Comparison of ENCODE assay signal across 27 cellular contexts in genomic region chr6:147922764-147923163, GRCh38.
"Had no signal": no experiment of that assay in that cellular context is flagged by ENCODE, and none has a peak within 500 bp of the region (broad histone marks: within the 10 kb centered on the region; RNA-seq: fewer than 3 reads in every experiment).

No MANE protein-coding gene starts in this region.

- H3K4me3 ChIP-seq: coronary artery, esophagus squamous epithelium, heart right ventricle, lower lobe of right lung, mucosa of descending colon, pancreas, testis, tibial artery had no signal

- ATAC-seq: heart right ventricle; left colon; left ventricle myocardium superior; lower lobe of right lung; mucosa of descending colon; naive thymus-derived CD8-positive, alpha-beta T cell; pancreas; sciatic nerve; stimulated activated effector memory CD8-positive, alpha-beta T cell treated with anti-CD3 and anti-CD28 coated beads, Interleukin-12 subunit alpha, Interleukin-12 subunit beta, amount 100 ng/mL, for 72 hours had no signal

- H3K4me1 ChIP-seq: esophagus squamous epithelium, heart right ventricle, lower lobe of right lung, pancreas, testis, tibial artery had no signal

- H3K9me3 ChIP-seq: neutrophil, pancreas, testis had no signal

- DNase-seq: dermis blood vessel endothelial cell; effector memory CD4-positive, alpha-beta T cell; erythroblast; esophagus squamous epithelium; foreskin melanocyte; glutamatergic neuron; heart right ventricle; hippocampal formation; immature natural killer cell; islet precursor cell; kidney glomerular epithelial cell; left colon; left ventricle myocardium superior; lower lobe of right lung; mucosa of descending colon; naive thymus-derived CD8-positive, alpha-beta T cell; pancreas; stimulated activated CD4-positive, alpha-beta T cell treated with anti-CD3 and anti-CD28 coated beads, Interleukin-2, amount 100 ng/mL, for 24 hours; stimulated activated CD4-positive, alpha-beta T cell treated with anti-CD3 and anti-CD28 coated beads, Interleukin-4, amount 100 ng/mL, for 24 hours; stimulated activated naive CD4-positive, alpha-beta T cell treated with Interleukin-2 at 50 U/mL for 16 hours; substantia nigra; testis; tibial artery had no signal

- H3K27ac ChIP-seq: coronary artery, esophagus squamous epithelium, heart right ventricle, lower lobe of right lung, neutrophil, pancreas, testis, tibial artery had no signal

- H3K36me3 ChIP-seq: esophagus squamous epithelium, heart right ventricle, lower lobe of right lung, neutrophil, pancreas, tibial artery had no signal

- H3K27me3 ChIP-seq: esophagus squamous epithelium, neutrophil, pancreas, testis, tibial artery had no signal
